8 cellular contexts compared by ENCODE assay signal in the genomic region with DNA sequence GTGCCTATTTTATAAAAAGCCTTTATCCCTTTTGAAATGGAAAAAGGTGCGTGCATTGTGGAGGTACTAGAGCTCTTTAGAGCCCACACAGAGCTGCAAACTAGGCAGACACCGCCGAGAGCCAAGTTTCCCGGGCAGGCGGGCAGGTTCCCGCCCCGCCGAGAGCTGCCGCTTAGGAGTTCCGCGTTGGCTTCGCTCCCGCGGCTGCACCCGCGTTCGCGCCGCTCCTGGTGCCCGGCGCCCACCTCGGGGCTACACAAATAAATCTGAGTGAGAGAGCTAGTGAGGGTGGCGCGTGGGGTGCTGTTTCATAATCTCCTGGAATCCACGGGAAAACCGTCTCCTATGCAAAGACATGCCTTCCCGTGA. TPM values are rescaled to one million over a fixed set of nuclear protein-coding genes. Genes with fewer than 3 reads are reported as not detected.
A peak's percentile ranks its signal among the peaks of the same experiment; 100 is the strongest.
DNase-seq lines count a peak whose midpoint lies in the region; ATAC-seq and TF ChIP-seq lines count a peak whose summit lies in the region.

No MANE protein-coding gene starts in this region.

- DNase-seq in stimulated activated naive CD8-positive, alpha-beta T cell treated with anti-CD3 and anti-CD28 coated beads, Interleukin-15, Interleukin-2, amounts not matched to agents 100 U/mL and 50 U/mL, for 24 hours: no peak
- no peak for DNase-seq in activated CD4-positive, alpha-beta memory T cell treated with anti-CD3 and anti-CD28 coated beads, Interleukin-2, amount 10 ng/mL, durations not matched to agents 7 days and 5 days
- peak; percentile 54 to 57 for DNase-seq in cardiac muscle cell (ENCODE audit: low read depth in 1 of 2, low spot score in 1 of 2)
- DNase-seq in psoas muscle: peak; percentile 47 to 62
- DNase-seq in NCI-H1436 (lab: John Stamatoyannopoulos, UW): no peak
- DNase-seq in NCI-H128 (lab: John Stamatoyannopoulos, UW; ENCODE audit: unreplicated experiment): no peak

- no peak overlapping the region for H3K27ac ChIP-seq in cardiac muscle cell
- peak overlapping the region; percentile 72 for H3K27ac ChIP-seq in psoas muscle

- intact Hi-C loops in psoas muscle (cut with DNase I): loop anchor here in 1 of 2 donors (5.0 kb wide), 1 partner anchor 58 kb away; no protein-coding TSS in a partner anchor

- peaks cover 57% of the 10 kb centered on the region for H3K27me3 Mint-ChIP-seq in stimulated activated naive CD8-positive, alpha-beta T cell treated with anti-CD3 and anti-CD28 coated beads, Interleukin-15, Interleukin-2, amounts not matched to agents 100 ng/mL and 50 ng/mL, for 24 hours
- H3K27me3 Mint-ChIP-seq in activated CD4-positive, alpha-beta memory T cell treated with anti-CD3 and anti-CD28 coated beads, Interleukin-2, amount 10 ng/mL, durations not matched to agents 7 days and 5 days: peaks cover 47% of the 10 kb centered on the region
- H3K27me3 Mint-ChIP-seq in stimulated activated memory B cell treated with anti-CD40 and anti-IgM and Interleukin-4, amounts not matched to agents 10 μg/mL and 1 μg/mL and 100 μg/mL, for 72 hours: peaks cover 23% of the 10 kb centered on the region

- no peak for TF ChIP-seq CTCF in cardiac muscle cell (IDR thresholded peaks at IDR 0.05; ENCODE audit: low read depth, low read length)
- TF ChIP-seq CTCF in psoas muscle (IDR thresholded peaks at IDR 0.05): no peak

- POLR2A ChIA-PET in activated CD4-positive, alpha-beta memory T cell treated with anti-CD3 and anti-CD28 coated beads, Interleukin-2, amount 10 ng/mL, durations not matched to agents 7 days and 5 days (lab: Charles Lee): no interaction called here

- H3K9me3 ChIP-seq in cardiac muscle cell (ENCODE audit: low read depth) (no peaks in the 10 kb centered on the region), psoas muscle (no peaks in the 10 kb centered on the region)

- peaks cover 13% of the 10 kb centered on the region for H3K4me1 Mint-ChIP-seq in stimulated activated naive CD8-positive, alpha-beta T cell treated with anti-CD3 and anti-CD28 coated beads, Interleukin-15, Interleukin-2, amounts not matched to agents 100 ng/mL and 50 ng/mL, for 24 hours (ENCODE audit: low read depth)
- H3K4me1 Mint-ChIP-seq in activated CD4-positive, alpha-beta memory T cell treated with anti-CD3 and anti-CD28 coated beads, Interleukin-2, amount 10 ng/mL, durations not matched to agents 7 days and 5 days: peaks cover 12% of the 10 kb centered on the region
- H3K4me1 Mint-ChIP-seq in stimulated activated memory B cell treated with anti-CD40 and anti-IgM and Interleukin-4, amounts not matched to agents 10 μg/mL and 1 μg/mL and 100 μg/mL, for 72 hours: peaks cover 10% of the 10 kb centered on the region

- H3K27me3 ChIP-seq in cardiac muscle cell (peaks cover 20% of the 10 kb centered on the region), psoas muscle (ENCODE audit: insufficient read depth in 3 of 3, low read length in 2 of 3) (no peaks in the 10 kb centered on the region)

- 0 to 1% (median 0%) methylated on average over 27 of the region's 27 CpGs for WGBS in psoas muscle, 3 donors

- H3K27ac Mint-ChIP-seq in stimulated activated naive CD8-positive, alpha-beta T cell treated with anti-CD3 and anti-CD28 coated beads, Interleukin-15, Interleukin-2, amounts not matched to agents 100 ng/mL and 50 ng/mL, for 24 hours: no peak overlapping the region
- no peak overlapping the region for H3K27ac Mint-ChIP-seq in activated CD4-positive, alpha-beta memory T cell treated with anti-CD3 and anti-CD28 coated beads, Interleukin-2, amount 10 ng/mL, durations not matched to agents 7 days and 5 days
- no peak overlapping the region for H3K27ac Mint-ChIP-seq in stimulated activated memory B cell treated with anti-CD40 and anti-IgM and Interleukin-4, amounts not matched to agents 10 μg/mL and 1 μg/mL and 100 μg/mL, for 72 hours

- peak overlapping the region; percentile 60 for H3K4me3 Mint-ChIP-seq in stimulated activated naive CD8-positive, alpha-beta T cell treated with anti-CD3 and anti-CD28 coated beads, Interleukin-15, Interleukin-2, amounts not matched to agents 100 ng/mL and 50 ng/mL, for 24 hours
- H3K4me3 Mint-ChIP-seq in activated CD4-positive, alpha-beta memory T cell treated with anti-CD3 and anti-CD28 coated beads, Interleukin-2, amount 10 ng/mL, durations not matched to agents 7 days and 5 days: peak overlapping the region; percentile 21
- H3K4me3 Mint-ChIP-seq in stimulated activated memory B cell treated with anti-CD40 and anti-IgM and Interleukin-4, amounts not matched to agents 10 μg/mL and 1 μg/mL and 100 μg/mL, for 72 hours: no peak overlapping the region

- no peak for ATAC-seq in stimulated activated naive CD8-positive, alpha-beta T cell treated with anti-CD3 and anti-CD28 coated beads, Interleukin-15, Interleukin-2, amounts not matched to agents 100 U/mL and 50 U/mL, for 24 hours
- ATAC-seq in psoas muscle: peak; percentile 39 to 73 (median 62)
- ATAC-seq in stimulated activated memory B cell treated with anti-CD40 and anti-IgM and Interleukin-4, amounts not matched to agents 10 μg/mL and 1 μg/mL and 100 μg/mL, for 72 hours: no peak

- H3K36me3 Mint-ChIP-seq in stimulated activated naive CD8-positive, alpha-beta T cell treated with anti-CD3 and anti-CD28 coated beads, Interleukin-15, Interleukin-2, amounts not matched to agents 100 ng/mL and 50 ng/mL, for 24 hours (ENCODE audit: low read depth): no peaks in the 10 kb centered on the region
- H3K36me3 Mint-ChIP-seq in activated CD4-positive, alpha-beta memory T cell treated with anti-CD3 and anti-CD28 coated beads, Interleukin-2, amount 10 ng/mL, durations not matched to agents 7 days and 5 days (ENCODE audit: low read depth): no peaks in the 10 kb centered on the region
- H3K36me3 Mint-ChIP-seq in stimulated activated memory B cell treated with anti-CD40 and anti-IgM and Interleukin-4, amounts not matched to agents 10 μg/mL and 1 μg/mL and 100 μg/mL, for 72 hours: no peaks in the 10 kb centered on the region

- peaks cover 12% of the 10 kb centered on the region for H3K4me1 ChIP-seq in cardiac muscle cell (ENCODE audit: low read depth)
- H3K4me1 ChIP-seq in psoas muscle: peaks cover 4% of the 10 kb centered on the region

- CTCF ChIA-PET in activated CD4-positive, alpha-beta memory T cell treated with anti-CD3 and anti-CD28 coated beads, Interleukin-2, amount 10 ng/mL, durations not matched to agents 7 days and 5 days (lab: Charles Lee): no interaction called here

- no peaks in the 10 kb centered on the region for H3K9me3 Mint-ChIP-seq in stimulated activated naive CD8-positive, alpha-beta T cell treated with anti-CD3 and anti-CD28 coated beads, Interleukin-15, Interleukin-2, amounts not matched to agents 100 ng/mL and 50 ng/mL, for 24 hours
- no peaks in the 10 kb centered on the region for H3K9me3 Mint-ChIP-seq in activated CD4-positive, alpha-beta memory T cell treated with anti-CD3 and anti-CD28 coated beads, Interleukin-2, amount 10 ng/mL, durations not matched to agents 7 days and 5 days
- peaks cover 3% of the 10 kb centered on the region for H3K9me3 Mint-ChIP-seq in stimulated activated memory B cell treated with anti-CD40 and anti-IgM and Interleukin-4, amounts not matched to agents 10 μg/mL and 1 μg/mL and 100 μg/mL, for 72 hours

- H3K36me3 ChIP-seq in cardiac muscle cell (no peaks in the 10 kb centered on the region), psoas muscle (ENCODE audit: insufficient read depth in 1 of 2, low read depth in 1 of 2) (no peaks in the 10 kb centered on the region)

- H3K4me3 ChIP-seq in cardiac muscle cell (peak overlapping the region; percentile 55), psoas muscle (peak overlapping the region; percentile 87)

RNA-seq across cellular contexts. Expression of gene KITLG, which starts 0.7 kb away (rescaled TPM):
- total RNA-seq in activated CD4-positive, alpha-beta memory T cell treated with anti-CD3 and anti-CD28 coated beads, Interleukin-2, amount 10 ng/mL, durations not matched to agents 7 days and 5 days: not detected
- total RNA-seq in cardiac muscle cell (1.1 TPM in 2 replicates), psoas muscle (10 to 100 TPM in 1 of 4 donors, 1 to 10 TPM in 3; 4.1 to 11.5 (median 8.1) TPM)
- polyA plus RNA-seq in cardiac muscle cell (0.09 and 1.1 TPM in 2 replicates), psoas muscle (1 to 10 TPM; 1.5 to 3.1 (median 1.6) TPM)

Comparison
In these comparisons a context has a peak if more than half of its experiments do, and no peak if none do; other contexts are left out.
1. ATAC-seq: peak in psoas muscle (4 of 4); none in stimulated activated naive CD8-positive, alpha-beta T cell treated with anti-CD3 and anti-CD28 coated beads, Interleukin-15, Interleukin-2, amounts not matched to agents 100 U/mL and 50 U/mL, for 24 hours (single experiment) and stimulated activated memory B cell treated with anti-CD40 and anti-IgM and Interleukin-4, amounts not matched to agents 10 μg/mL and 1 μg/mL and 100 μg/mL, for 72 hours (single experiment).
2. DNase-seq: peak in cardiac muscle cell (2 of 2) and psoas muscle (2 of 2); none in stimulated activated naive CD8-positive, alpha-beta T cell treated with anti-CD3 and anti-CD28 coated beads, Interleukin-15, Interleukin-2, amounts not matched to agents 100 U/mL and 50 U/mL, for 24 hours (single experiment), activated CD4-positive, alpha-beta memory T cell treated with anti-CD3 and anti-CD28 coated beads, Interleukin-2, amount 10 ng/mL, durations not matched to agents 7 days and 5 days (single experiment), NCI-H1436 (single experiment) and NCI-H128 (single experiment).